2 cellular contexts compared by ENCODE assay signal in the genomic region with DNA sequence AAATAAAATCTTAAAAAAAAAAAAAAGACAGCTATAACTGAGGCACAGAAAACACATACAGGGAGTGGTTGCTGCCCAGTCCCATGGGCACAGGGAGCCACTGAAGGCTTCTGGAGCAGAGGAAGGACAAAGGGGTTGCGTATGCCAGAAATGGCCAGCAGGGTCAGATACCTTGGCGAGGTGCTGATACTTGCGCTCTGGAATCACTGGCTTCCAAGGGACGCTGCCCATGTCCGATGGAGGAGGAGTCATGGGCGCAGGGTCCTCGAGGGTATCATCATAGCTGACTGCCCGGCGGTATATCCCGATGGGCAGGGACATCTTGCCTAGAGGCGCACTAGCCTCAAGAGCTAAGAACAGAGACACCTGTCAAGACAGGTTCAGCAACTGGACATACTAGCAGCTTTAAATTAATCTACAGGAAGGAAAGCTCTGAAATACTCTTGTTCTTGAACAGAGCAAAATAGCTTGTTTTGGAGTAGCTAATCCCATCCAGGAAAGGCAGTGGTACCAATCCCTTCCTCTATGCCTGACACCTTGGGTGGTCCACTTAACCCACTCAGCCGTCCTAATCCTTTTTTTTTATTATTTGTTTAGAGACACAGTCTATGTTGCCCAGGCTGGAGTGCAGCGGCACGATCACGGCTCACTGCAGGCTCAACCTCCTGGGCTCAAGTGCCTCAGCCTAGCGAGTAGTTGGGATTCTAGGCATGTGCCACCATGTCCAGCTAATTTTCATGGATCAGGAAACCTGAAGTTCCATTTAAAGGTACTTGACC.
TF ChIP-seq lines count a peak whose summit lies in the region.

No MANE protein-coding gene starts in this region.

TF ChIP-seq in HCT116, 20 proteins besides CTCF, POLR2A, EP300 and RAD21:
- TF ChIP-seq, protein P1, sequence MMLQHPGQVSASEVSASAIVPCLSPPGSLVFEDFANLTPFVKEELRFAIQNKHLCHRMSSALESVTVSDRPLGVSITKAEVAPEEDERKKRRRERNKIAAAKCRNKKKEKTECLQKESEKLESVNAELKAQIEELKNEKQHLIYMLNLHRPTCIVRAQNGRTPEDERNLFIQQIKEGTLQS (IDR thresholded peaks at IDR 0.05) = no peak
- TF ChIP-seq REST (IDR thresholded peaks at IDR 0.05; ENCODE audit: low read depth) (no peak), SRF (IDR thresholded peaks at IDR 0.05; ENCODE audit: low read depth) (no peak), SP1 (IDR thresholded peaks at IDR 0.05; ENCODE audit: low read depth) (no peak), TCF7L2 (IDR thresholded peaks at IDR 0.05; ENCODE audit: borderline replicate concordance, extremely low read depth, insufficient read depth, insufficient read length) (no peak), CBX3 (IDR thresholded peaks at IDR 0.05; ENCODE audit: low read depth) (no peak), ZNF274 (IDR thresholded peaks at IDR 0.05; ENCODE audit: low read depth, low read length) (no peak), FOSL1 (IDR thresholded peaks at IDR 0.05; ENCODE audit: low read depth) (no peak), EZH2 (IDR thresholded peaks at IDR 0.05) (no peak), YY1 (IDR thresholded peaks at IDR 0.05; ENCODE audit: extremely low read depth, insufficient replicate concordance, low read depth, low read length) (no peak), CEBPB (IDR thresholded peaks at IDR 0.05; ENCODE audit: low read depth) (no peak)

TF ChIP-seq in HepG2, 621 proteins besides CTCF, POLR2A, EP300 and RAD21:
- no peak for TF ChIP-seq ZNF317 (CRISPR knock-in tag; IDR thresholded peaks at IDR 0.05)
- TF ChIP-seq ZNF768 (CRISPR knock-in tag; IDR thresholded peaks at IDR 0.05) = peak; percentile 59; the same call in 1 of the 2 replicates
- TF ChIP-seq, protein P2, sequence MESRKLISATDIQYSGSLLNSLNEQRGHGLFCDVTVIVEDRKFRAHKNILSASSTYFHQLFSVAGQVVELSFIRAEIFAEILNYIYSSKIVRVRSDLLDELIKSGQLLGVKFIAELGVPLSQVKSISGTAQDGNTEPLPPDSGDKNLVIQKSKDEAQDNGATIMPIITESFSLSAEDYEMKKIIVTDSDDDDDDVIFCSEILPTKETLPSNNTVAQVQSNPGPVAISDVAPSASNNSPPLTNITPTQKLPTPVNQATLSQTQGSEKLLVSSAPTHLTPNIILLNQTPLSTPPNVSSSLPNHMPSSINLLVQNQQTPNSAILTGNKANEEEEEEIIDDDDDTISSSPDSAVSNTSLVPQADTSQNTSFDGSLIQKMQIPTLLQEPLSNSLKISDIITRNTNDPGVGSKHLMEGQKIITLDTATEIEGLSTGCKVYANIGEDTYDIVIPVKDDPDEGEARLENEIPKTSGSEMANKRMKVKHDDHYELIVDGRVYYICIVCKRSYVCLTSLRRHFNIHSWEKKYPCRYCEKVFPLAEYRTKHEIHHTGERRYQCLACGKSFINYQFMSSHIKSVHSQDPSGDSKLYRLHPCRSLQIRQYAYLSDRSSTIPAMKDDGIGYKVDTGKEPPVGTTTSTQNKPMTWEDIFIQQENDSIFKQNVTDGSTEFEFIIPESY (CRISPR knock-in tag; IDR thresholded peaks at IDR 0.05) = peak; percentile 56; the same call in 1 of the 2 replicates
- TF ChIP-seq SMAD9 (CRISPR knock-in tag; IDR thresholded peaks at IDR 0.05) = no peak
